Comparison of ENCODE assay signal across 10 cellular contexts in the genomic region with DNA sequence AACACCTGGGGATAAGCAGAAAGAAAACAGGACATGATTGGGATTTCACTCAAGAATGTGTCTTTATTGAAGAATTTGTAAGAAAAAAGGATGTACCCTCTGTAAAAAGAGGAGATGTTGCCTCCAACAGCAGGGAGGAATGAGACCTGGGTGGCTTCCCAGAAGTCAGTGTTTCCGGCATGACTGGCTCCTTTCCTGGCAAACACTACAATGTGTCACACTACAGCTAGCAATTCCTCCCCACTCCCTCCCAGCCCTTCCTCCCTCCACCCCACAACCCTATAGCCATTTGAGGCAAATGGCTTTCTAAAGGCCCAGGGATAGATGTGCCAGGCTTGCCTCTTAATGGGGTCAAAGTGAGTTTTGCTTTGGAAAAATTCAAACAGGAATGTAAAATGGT. TPM values are rescaled to one million over a fixed set of nuclear protein-coding genes. Genes with fewer than 3 reads are reported as not detected.
DNase-seq lines count a peak whose midpoint lies in the region; ATAC-seq and TF ChIP-seq lines count a peak whose summit lies in the region.
"Had no signal": no experiment of that assay in that cellular context is flagged by ENCODE, and none has a peak within 500 bp of the region (broad histone marks: within the 10 kb centered on the region; RNA-seq: fewer than 3 reads in every experiment).

No MANE protein-coding gene starts in this region.

- H3K9me3 Mint-ChIP-seq in CD8-positive, alpha-beta T cell, result no peaks in the 10 kb centered on the region

- H2BK15ac ChIP-seq in mesenchymal stem cell (ENCODE audit: low read depth, poor library complexity, severe bottlenecking), result no peak overlapping the region

- H4K91ac ChIP-seq in mesenchymal stem cell (ENCODE audit: low read length), result no peak overlapping the region

- no peak overlapping the region for H3K4me3 Mint-ChIP-seq in CD8-positive, alpha-beta T cell

- peaks cover 53% of the 10 kb centered on the region for H3K36me3 ChIP-seq in MG63
- H3K36me3 ChIP-seq in mesenchymal stem cell (ENCODE audit: control insufficient read depth in 1 of 2, insufficient read depth in 2 of 2, low read depth in 1 of 2, low read length in 2 of 2), result peaks cover 20 to 34% of the 10 kb centered on the region in 2 experiments
- peaks cover 19% of the 10 kb centered on the region for H3K36me3 ChIP-seq in CD8-positive, alpha-beta T cell (ENCODE audit: insufficient read depth, low read length)

- no peak overlapping the region for H3K23ac ChIP-seq in mesenchymal stem cell (ENCODE audit: low read length in 2 of 2)

- peak; percentile 63 for DNase-seq in AG04450 (ENCODE audit: low read depth, low spot score)
- peak; percentile 91 for DNase-seq in MG63
- DNase-seq in dermis microvascular lymphatic vessel endothelial cell (ENCODE audit: low read depth in 2 of 2), result peak; percentile 59 to 89
- peak; percentile 30 for DNase-seq in mesenchymal stem cell
- no peak for DNase-seq in stimulated activated CD8-positive, alpha-beta memory T cell treated with anti-CD3 and anti-CD28 coated beads, Interleukin-4, amount 100 ng/mL, for 48 hours
- no peak for DNase-seq in CD8-positive, alpha-beta T cell
- DNase-seq: activated CD4-positive, alpha-beta T cell treated with anti-CD3 and anti-CD28 coated beads, Interleukin-2, amount 50 U/mL, for 48 hours had no signal

- intact Hi-C loops in CD8-positive, alpha-beta T cell (cut with DNase I, micrococcal nuclease), result loop anchor here in 1 of 2 experiments (10.0 kb wide), 1 partner anchor 48 kb away; no protein-coding TSS in a partner anchor

- peaks cover 23% of the 10 kb centered on the region for H3K79me1 ChIP-seq in mesenchymal stem cell (replicated peaks; ENCODE audit: low read length, poor library complexity, severe bottlenecking)

- no peaks in the 10 kb centered on the region for H3K9me3 ChIP-seq in AG04450 (ENCODE audit: control insufficient read depth, insufficient read depth, low read length)
- H3K9me3 ChIP-seq in MG63, result no peaks in the 10 kb centered on the region
- no peaks in the 10 kb centered on the region for H3K9me3 ChIP-seq in mesenchymal stem cell (ENCODE audit: control insufficient read depth, low read length)
- no peaks in the 10 kb centered on the region for H3K9me3 ChIP-seq in CD8-positive, alpha-beta T cell (ENCODE audit: low read length)

- peak overlapping the region; percentile 77 for H3K27ac ChIP-seq in AG04450 (ENCODE audit: low read depth, low read length)
- no peak overlapping the region for H3K27ac ChIP-seq in mesenchymal stem cell (ENCODE audit: low read length, poor library complexity, severe bottlenecking)
- no peak overlapping the region for H3K27ac ChIP-seq in CD8-positive, alpha-beta T cell (ENCODE audit: low read depth, low read length)

- peaks cover 13% of the 10 kb centered on the region for H3K4me1 ChIP-seq in mesenchymal stem cell (ENCODE audit: control insufficient read depth, insufficient read depth, low read depth, low read length)
- no peaks in the 10 kb centered on the region for H3K4me1 ChIP-seq in CD8-positive, alpha-beta T cell (ENCODE audit: insufficient read depth, low read length)

- POLR2A ChIA-PET in AG04450 (lab: Yijun Ruan, JAX), result interaction anchor here (1.3 kb wide), 1 partner anchor 13 kb away, joined by 8 read pairs; a partner anchor contains a TSS
- POLR2A ChIA-PET in CD8-positive, alpha-beta T cell (lab: Charles Lee), result no interaction called here

- no peak overlapping the region for H2AFZ ChIP-seq in mesenchymal stem cell (ENCODE audit: low read depth, low read length)

- TF ChIP-seq CTCF in AG04450 (IDR thresholded peaks at IDR 0.05; ENCODE audit: low read depth, low read length), result no peak
- no peak for TF ChIP-seq CTCF in CD8-positive, alpha-beta T cell (IDR thresholded peaks at IDR 0.05)

- no peak overlapping the region for H3K4ac ChIP-seq in mesenchymal stem cell (ENCODE audit: low read depth in 1 of 2, low read length in 2 of 2)

- ATAC-seq in HG03159 (IDR thresholded peaks at IDR 0.05; ENCODE audit: unreplicated experiment) (no peak), GM21737 (IDR thresholded peaks at IDR 0.05; ENCODE audit: unreplicated experiment) (no peak)
- ATAC-seq in CD8-positive, alpha-beta T cell, result no peak

- WGBS in mesenchymal stem cell, result 85% methylated on average over 1 of the region's 1 CpG

- H2BK12ac ChIP-seq in mesenchymal stem cell (ENCODE audit: low read length in 2 of 2), result no peak overlapping the region

- H3K4me3 ChIP-seq in AG04450 (ENCODE audit: low read depth, low read length) (no peak overlapping the region), MG63 (no peak overlapping the region), mesenchymal stem cell (ENCODE audit: insufficient read depth in 1 of 2, low read depth in 1 of 2, low read length in 2 of 2) (peak overlapping the region in 1 of 2 experiments; percentile 17)
- H3K4me3 ChIP-seq in CD8-positive, alpha-beta T cell (ENCODE audit: low read depth, low read length), result no peak overlapping the region

- no peak overlapping the region for H2BK5ac ChIP-seq in mesenchymal stem cell (ENCODE audit: low read depth, low read length, poor library complexity, severe bottlenecking)

- peaks cover 42% of the 10 kb centered on the region for H3K36me3 Mint-ChIP-seq in CD8-positive, alpha-beta T cell

- H3K27ac Mint-ChIP-seq in CD8-positive, alpha-beta T cell, result no peak overlapping the region

- CTCF ChIA-PET in AG04450 (lab: Charles Lee), result interaction anchor here (1.0 to 6.2 kb wide), 4 partner anchors 13 to 149 kb away, joined by 3 to 145 read pairs (median 9); a partner anchor contains a TSS
- CTCF ChIA-PET in CD8-positive, alpha-beta T cell (lab: Charles Lee), result interaction anchor here (5.7 to 14.1 kb wide), 2 partner anchors 25 to 38 kb away, joined by 52 to 372 read pairs; no protein-coding TSS in a partner anchor

- H3K4me2 ChIP-seq in mesenchymal stem cell (ENCODE audit: low read length, poor library complexity, severe bottlenecking), result no peak overlapping the region

- H3K27me3 ChIP-seq in AG04450 (ENCODE audit: control insufficient read depth, insufficient read depth, low read length), result no peaks in the 10 kb centered on the region
- no peaks in the 10 kb centered on the region for H3K27me3 ChIP-seq in MG63
- no peaks in the 10 kb centered on the region for H3K27me3 ChIP-seq in mesenchymal stem cell (ENCODE audit: control insufficient read depth in 1 of 2, insufficient read depth in 1 of 2, low read length in 2 of 2)
- no peaks in the 10 kb centered on the region for H3K27me3 ChIP-seq in CD8-positive, alpha-beta T cell (ENCODE audit: insufficient read depth, low read length)

- no peaks in the 10 kb centered on the region for H3K27me3 Mint-ChIP-seq in CD8-positive, alpha-beta T cell (ENCODE audit: low read depth)

- no peak overlapping the region for H3K18ac ChIP-seq in mesenchymal stem cell (ENCODE audit: low read depth in 1 of 2, low read length in 2 of 2)

- H4K8ac ChIP-seq in mesenchymal stem cell (ENCODE audit: low read length), result no peak overlapping the region

- no peak overlapping the region for H2AK5ac ChIP-seq in mesenchymal stem cell (ENCODE audit: low read length, severe bottlenecking)

- H3K14ac ChIP-seq in mesenchymal stem cell (ENCODE audit: low read length in 2 of 2), result no peak overlapping the region

- H2BK120ac ChIP-seq in mesenchymal stem cell (ENCODE audit: low read depth, low read length), result no peak overlapping the region

- peaks cover 6% of the 10 kb centered on the region for H3K4me1 Mint-ChIP-seq in CD8-positive, alpha-beta T cell (ENCODE audit: low read depth)

- peak overlapping the region; percentile 75 for H3K9ac ChIP-seq in mesenchymal stem cell (ENCODE audit: low read length)

RNA-seq across cellular contexts. Expression of a gene that starts 11.5 kb away (rescaled TPM):
- 1.5 and 1.6 TPM in 2 replicates for polyA plus RNA-seq in AG04450 (2011; rRNA removed)
- polyA minus RNA-seq in AG04450 (2011; rRNA and poly(A)+ RNA removed), result 0.83 and 1.1 TPM in 2 replicates
- 0.99 and 1.4 TPM in 2 replicates for total RNA-seq in MG63 (2014; rRNA removed; shearing (Covaris generic); ENCODE audit: low replicate concordance)
- 1.0 and 2.3 TPM in 2 replicates for total RNA-seq in dermis microvascular lymphatic vessel endothelial cell
- polyA plus RNA-seq in mesenchymal stem cell (2013, experiment 1 of 2), result 0.25 TPM
- polyA plus RNA-seq in mesenchymal stem cell (2013, experiment 2 of 2), result 0.22 TPM
- under 1 TPM in 1 of 2 experiments, not detected in 1; 0.08 TPM for total RNA-seq in CD8-positive, alpha-beta T cell
- polyA plus RNA-seq: neural cell had no signal

RNA-seq across cellular contexts. Expression of a gene that starts 12.8 kb away (rescaled TPM):
- 88.5 and 92.3 TPM in 2 replicates for polyA plus RNA-seq in AG04450 (2011; rRNA removed)
- polyA minus RNA-seq in AG04450 (2011; rRNA and poly(A)+ RNA removed), result 27.3 and 30.2 TPM in 2 replicates
- 158 and 194 TPM in 2 replicates for total RNA-seq in MG63 (2014; rRNA removed; shearing (Covaris generic); ENCODE audit: low replicate concordance)
- 72.7 and 76.4 TPM in 2 replicates for total RNA-seq in dermis microvascular lymphatic vessel endothelial cell
- polyA plus RNA-seq in mesenchymal stem cell (2013, experiment 1 of 2), result 78.6 TPM
- polyA plus RNA-seq in mesenchymal stem cell (2013, experiment 2 of 2), result 81.9 TPM
- 10 to 100 TPM; 18.4 to 21.6 TPM for total RNA-seq in CD8-positive, alpha-beta T cell

RNA-seq across cellular contexts. Expression of a gene that starts 19.4 kb away (rescaled TPM):
- polyA plus RNA-seq in AG04450 (2011; rRNA removed), result 23.4 and 28.2 TPM in 2 replicates
- 32.6 and 42.3 TPM in 2 replicates for polyA minus RNA-seq in AG04450 (2011; rRNA and poly(A)+ RNA removed)
- 104 and 154 TPM in 2 replicates for total RNA-seq in MG63 (2014; rRNA removed; shearing (Covaris generic); ENCODE audit: low replicate concordance)
- 41.0 and 51.6 TPM in 2 replicates for total RNA-seq in dermis microvascular lymphatic vessel endothelial cell
- 97.8 TPM for polyA plus RNA-seq in mesenchymal stem cell (2013, experiment 1 of 2)
- polyA plus RNA-seq in mesenchymal stem cell (2013, experiment 2 of 2), result 97.8 TPM
- total RNA-seq in CD8-positive, alpha-beta T cell, result 100 to 1,000 TPM; 113 to 117 TPM

RNA-seq across cellular contexts. Expression of a gene that starts 47.8 kb away (rescaled TPM):
- 22.1 and 26.5 TPM in 2 replicates for polyA plus RNA-seq in AG04450 (2011; rRNA removed)
- 13.2 and 18.6 TPM in 2 replicates for polyA minus RNA-seq in AG04450 (2011; rRNA and poly(A)+ RNA removed)
- 64.5 and 65.4 TPM in 2 replicates for total RNA-seq in MG63 (2014; rRNA removed; shearing (Covaris generic); ENCODE audit: low replicate concordance)
- total RNA-seq in dermis microvascular lymphatic vessel endothelial cell, result 26.7 and 36.2 TPM in 2 replicates
- 15.5 TPM for polyA plus RNA-seq in mesenchymal stem cell (2013, experiment 1 of 2)
- 16.6 TPM for polyA plus RNA-seq in mesenchymal stem cell (2013, experiment 2 of 2)
- total RNA-seq in CD8-positive, alpha-beta T cell, result 10 to 100 TPM; 26.2 to 26.7 TPM

RNA-seq across cellular contexts. Expression of a gene that starts 52.6 kb away (rescaled TPM):
- 0.12 TPM in 2 replicates for polyA plus RNA-seq in AG04450 (2011; rRNA removed)
- 0.30 TPM in 1 of 2 replicates, not detected in the other for polyA minus RNA-seq in AG04450 (2011; rRNA and poly(A)+ RNA removed)
- not detected in 2 replicates for total RNA-seq in MG63 (2014; rRNA removed; shearing (Covaris generic); ENCODE audit: low replicate concordance)
- total RNA-seq in dermis microvascular lymphatic vessel endothelial cell, result 0.25 and 0.26 TPM in 2 replicates
- 0.23 TPM for polyA plus RNA-seq in mesenchymal stem cell (2013, experiment 1 of 2)
- polyA plus RNA-seq in mesenchymal stem cell (2013, experiment 2 of 2), result 0.29 TPM
- under 1 TPM; 0.35 to 0.47 TPM for total RNA-seq in CD8-positive, alpha-beta T cell

Comparison
In these comparisons a context has a peak if more than half of its experiments do, and no peak if none do; other contexts are left out.
1. DNase-seq: peak in AG04450 (single experiment), MG63 (single experiment), dermis microvascular lymphatic vessel endothelial cell (2 of 2) and mesenchymal stem cell (single experiment); none in stimulated activated CD8-positive, alpha-beta memory T cell treated with anti-CD3 and anti-CD28 coated beads, Interleukin-4, amount 100 ng/mL, for 48 hours (single experiment) and CD8-positive, alpha-beta T cell (0 of 7).